In the genomic region with DNA sequence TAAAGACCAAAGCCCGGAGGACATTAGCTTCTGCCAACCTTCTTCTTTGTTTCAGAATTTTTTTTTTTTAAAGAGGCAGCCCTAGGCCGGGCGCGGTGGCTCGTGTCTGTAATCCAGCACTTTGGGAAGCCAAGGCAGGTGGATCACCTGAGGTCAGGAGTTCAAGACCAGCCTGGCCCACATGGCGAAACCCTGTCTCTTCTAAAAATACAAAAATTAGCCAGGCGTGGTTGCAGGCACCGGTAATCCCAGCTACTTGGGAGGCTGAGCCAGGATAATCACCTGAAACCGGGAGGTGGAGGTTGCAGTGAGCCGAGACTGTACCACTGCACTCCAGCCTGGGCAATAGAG, we compare ENCODE assay signal across 8 cellular contexts. TPM values are rescaled to one million over a fixed set of nuclear protein-coding genes. Genes with fewer than 3 reads are reported as not detected.
A peak's percentile ranks its signal among the peaks of the same experiment; 100 is the strongest.
DNase-seq lines count a peak whose midpoint lies in the region; ATAC-seq and TF ChIP-seq lines count a peak whose summit lies in the region.
"Not testable (repeated sequence)": the region's sequence is repeated elsewhere in the genome, so short reads cannot be mapped to it uniquely, and the experiment has no call there.

No MANE protein-coding gene starts in this region.

- H2BK120ac ChIP-seq in neuronal stem cell (ENCODE audit: low read depth, low read length), result not testable (repeated sequence)

- not testable (repeated sequence) for H3K9me3 ChIP-seq in OCI-LY3 (ENCODE audit: insufficient read depth, low read length); neuronal stem cell (replicated peaks in 1 of 2; ENCODE audit: control insufficient read depth in 2 of 2, insufficient read depth in 1 of 2, low read depth in 1 of 2, low read length in 2 of 2); tibial artery

- peak; percentile 7 for ATAC-seq in GM21381 (IDR thresholded peaks at IDR 0.05; ENCODE audit: unreplicated experiment)
- ATAC-seq in HG02970 (IDR thresholded peaks at IDR 0.05; ENCODE audit: low FRiP score, unreplicated experiment), result peak; percentile 18

- peaks cover 23% of the 10 kb centered on the region for H3K4me1 Mint-ChIP-seq in activated naive CD4-positive, alpha-beta T cell treated with anti-CD3 and anti-CD28 coated beads for 36 hours (ENCODE audit: low read depth)

- not testable (repeated sequence) for H3K4ac ChIP-seq in neuronal stem cell (ENCODE audit: low read length)

- H3K4me2 ChIP-seq in OCI-LY3 (ENCODE audit: low read length), result peak overlapping the region; percentile 92
- not testable (repeated sequence) for H3K4me2 ChIP-seq in neuronal stem cell (ENCODE audit: insufficient read depth, low read length, poor library complexity, severe bottlenecking)

- not testable (repeated sequence) for H2AFZ ChIP-seq in OCI-LY3 (ENCODE audit: low read depth, low read length)
- H2AFZ ChIP-seq in neuronal stem cell (ENCODE audit: low read length), result peak overlapping the region; percentile 78

- not testable (repeated sequence) for DNase-seq in activated naive CD4-positive, alpha-beta T cell treated with anti-CD3 and anti-CD28 coated beads for 36 hours; fibroblast of the aortic adventitia (ENCODE audit: low read depth); neuronal stem cell (ENCODE audit: low spot score); tibial artery

- not testable (repeated sequence) for H3K23ac ChIP-seq in neuronal stem cell (ENCODE audit: low read depth, low read length, poor library complexity)

- H2BK15ac ChIP-seq in neuronal stem cell (ENCODE audit: low read length), result not testable (repeated sequence)

- H3K9me3 Mint-ChIP-seq in activated naive CD4-positive, alpha-beta T cell treated with anti-CD3 and anti-CD28 coated beads for 36 hours, result not testable (repeated sequence)

- CTCF ChIA-PET in activated naive CD4-positive, alpha-beta T cell treated with anti-CD3 and anti-CD28 coated beads for 36 hours (lab: Charles Lee), result interaction anchor here (0.7 kb wide), 1 partner anchor 20 kb away, joined by 3 read pairs; no protein-coding TSS in a partner anchor

- intact Hi-C loops in activated naive CD4-positive, alpha-beta T cell treated with anti-CD3 and anti-CD28 coated beads for 36 hours (cut with micrococcal nuclease), result loop anchor here (2.0 kb wide), 1 partner anchor 78 kb away; a partner anchor contains a TSS
- intact Hi-C loops in tibial artery (cut with DNase I; ENCODE audit: low total_unique reads), result loop anchor here (10.0 kb wide), 1 partner anchor 92 kb away; a partner anchor contains a TSS

- H3K4me3 ChIP-seq in GM08714 (ENCODE audit: low read length) (peak overlapping the region; percentile 52; the same call in 1 of the 2 replicates), OCI-LY3 (ENCODE audit: low read length) (peak overlapping the region; percentile 44), fibroblast of the aortic adventitia (ENCODE audit: low read depth, low read length) (peak overlapping the region; percentile 28), tibial artery (peak overlapping the region; percentile 6 to 35)
- H3K4me3 ChIP-seq in neuronal stem cell (ENCODE audit: low read length in 2 of 2), result not testable (repeated sequence)

- peak overlapping the region; percentile 84 for H3K27ac Mint-ChIP-seq in activated naive CD4-positive, alpha-beta T cell treated with anti-CD3 and anti-CD28 coated beads for 36 hours

- H3K36me3 ChIP-seq in OCI-LY3 (replicated peaks; ENCODE audit: low read depth, low read length); neuronal stem cell (replicated peaks in 1 of 2; ENCODE audit: control insufficient read depth in 2 of 2, insufficient read depth in 2 of 2, low read length in 2 of 2); tibial artery: not testable (repeated sequence)

- peak overlapping the region; percentile 92 for H3K27ac ChIP-seq in OCI-LY3 (ENCODE audit: low read length)
- not testable (repeated sequence) for H3K27ac ChIP-seq in neuronal stem cell (replicated peaks; ENCODE audit: low read length)
- H3K27ac ChIP-seq in tibial artery, result peak overlapping the region; percentile 82 to 89

- TF ChIP-seq CTCF in OCI-LY3 (IDR thresholded peaks at IDR 0.05; ENCODE audit: low read depth, low read length); fibroblast of the aortic adventitia (IDR thresholded peaks at IDR 0.05; ENCODE audit: insufficient read depth, low read length); tibial artery (IDR thresholded peaks at IDR 0.05): not testable (repeated sequence)

- H3K9ac ChIP-seq in OCI-LY3 (ENCODE audit: low read length), result peak overlapping the region; percentile 52
- H3K9ac ChIP-seq in neuronal stem cell (ENCODE audit: low read depth, low read length, poor library complexity), result not testable (repeated sequence)

- H3K27me3 ChIP-seq in OCI-LY3 (ENCODE audit: low read depth, low read length); neuronal stem cell (ENCODE audit: control insufficient read depth in 3 of 3, insufficient read depth in 3 of 3, low read depth in 1 of 3, low read length in 3 of 3); tibial artery: not testable (repeated sequence)

- not testable (repeated sequence) for H2BK5ac ChIP-seq in neuronal stem cell (ENCODE audit: low read length)

- H3K36me3 Mint-ChIP-seq in activated naive CD4-positive, alpha-beta T cell treated with anti-CD3 and anti-CD28 coated beads for 36 hours (ENCODE audit: low read depth), result not testable (repeated sequence)

- not testable (repeated sequence) for H3K4me3 Mint-ChIP-seq in activated naive CD4-positive, alpha-beta T cell treated with anti-CD3 and anti-CD28 coated beads for 36 hours

- H4K20me1 ChIP-seq in OCI-LY3 (ENCODE audit: insufficient read depth, low read length), result not testable (repeated sequence)

- H3K79me2 ChIP-seq in OCI-LY3 (ENCODE audit: low read length), result not testable (repeated sequence)

- WGBS in neuronal stem cell (ENCODE audit: extremely low coverage in 2 of 2, insufficient read length in 2 of 2, insufficient replicate concordance in 1 of 2), 2 donors, result no CpG with 5 or more reads among the region's 10 CpGs

- not testable (repeated sequence) for H3K18ac ChIP-seq in neuronal stem cell (ENCODE audit: low read length)

- H3K79me1 ChIP-seq in neuronal stem cell (ENCODE audit: low read depth, low read length), result not testable (repeated sequence)

- not testable (repeated sequence) for H4K8ac ChIP-seq in neuronal stem cell (ENCODE audit: low read depth, low read length)

- H2AK5ac ChIP-seq in neuronal stem cell (ENCODE audit: low read depth, low read length), result not testable (repeated sequence)

- not testable (repeated sequence) for H3K27me3 Mint-ChIP-seq in activated naive CD4-positive, alpha-beta T cell treated with anti-CD3 and anti-CD28 coated beads for 36 hours (ENCODE audit: low read depth)

- H4K91ac ChIP-seq in neuronal stem cell (ENCODE audit: low read depth, low read length, poor library complexity), result not testable (repeated sequence)

- not testable (repeated sequence) for H2BK12ac ChIP-seq in neuronal stem cell (ENCODE audit: low read length)

- H3K4me1 ChIP-seq in OCI-LY3 (ENCODE audit: low read length) (peaks cover 33% of the 10 kb centered on the region), tibial artery (peaks cover 5 to 23% (median 20%) of the 10 kb centered on the region in 4 donors)
- not testable (repeated sequence) for H3K4me1 ChIP-seq in neuronal stem cell (ENCODE audit: control insufficient read depth in 2 of 2, insufficient read depth in 1 of 2, low read depth in 1 of 2, low read length in 2 of 2)

- H3K14ac ChIP-seq in neuronal stem cell (ENCODE audit: low read length), result not testable (repeated sequence)

RNA-seq across cellular contexts. Expression of a gene that starts 8.5 kb away (rescaled TPM):
- total RNA-seq in activated naive CD4-positive, alpha-beta T cell treated with anti-CD3 and anti-CD28 coated beads for 36 hours, result 10 to 100 TPM; 56.4 to 59.3 TPM
- 80.5 and 146 TPM in 2 replicates for total RNA-seq in fibroblast of the aortic adventitia (ENCODE audit: low replicate concordance)
- 30.1 TPM for polyA plus RNA-seq in neuronal stem cell (2013, experiment 1 of 2)
- 31.9 TPM for polyA plus RNA-seq in neuronal stem cell (2013, experiment 2 of 2)

RNA-seq across cellular contexts. Expression of a gene that starts 28.7 kb away (rescaled TPM):
- 10 to 100 TPM; 11.3 to 11.9 TPM for total RNA-seq in activated naive CD4-positive, alpha-beta T cell treated with anti-CD3 and anti-CD28 coated beads for 36 hours
- 8.3 and 16.0 TPM in 2 replicates for total RNA-seq in fibroblast of the aortic adventitia (ENCODE audit: low replicate concordance)
- polyA plus RNA-seq in neuronal stem cell (2013, experiment 1 of 2), result 11.0 TPM
- polyA plus RNA-seq in neuronal stem cell (2013, experiment 2 of 2), result 10.9 TPM
